Comparison of ENCODE assay signal across 18 cellular contexts in the genomic region with DNA sequence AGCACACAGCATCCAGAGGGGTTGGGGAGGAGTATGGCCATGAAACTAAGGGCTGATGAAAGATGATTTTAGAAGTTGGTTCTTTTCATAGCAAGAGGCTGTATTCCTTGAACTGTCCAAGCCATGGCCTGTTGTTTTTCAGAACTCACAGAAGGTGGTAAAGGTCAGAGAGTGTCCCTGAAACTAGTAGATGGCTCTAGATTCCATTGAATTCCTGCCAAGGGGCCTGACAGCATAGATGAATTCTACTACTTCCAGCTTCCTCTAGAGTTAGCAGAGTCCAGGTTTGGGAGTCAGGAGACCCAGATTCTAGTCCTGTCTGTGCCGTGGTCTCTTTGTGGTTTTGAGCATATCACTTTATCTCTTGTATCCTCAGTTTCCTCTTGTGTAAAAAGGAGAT.
DNase-seq lines count a peak whose midpoint lies in the region; ATAC-seq and TF ChIP-seq lines count a peak whose summit lies in the region.
"Had no signal": no experiment of that assay in that cellular context is flagged by ENCODE, and none has a peak within 500 bp of the region (broad histone marks: within the 10 kb centered on the region; RNA-seq: fewer than 3 reads in every experiment).

No MANE protein-coding gene starts in this region.

- H3K27me3 ChIP-seq in GM23248 (replicated peaks; ENCODE audit: insufficient read depth): no peaks in the 10 kb centered on the region
- H3K27me3 ChIP-seq: BLaER1 had no signal

- H3K27me3 Mint-ChIP-seq in osteocyte (ENCODE audit: unreplicated experiment) (no peaks in the 10 kb centered on the region), natural killer cell (ENCODE audit: low read depth in 2 of 2) (no peaks in the 10 kb centered on the region)
- H3K27me3 Mint-ChIP-seq: CD4-positive, CD25-positive, alpha-beta regulatory T cell had no signal

- H3K36me3 Mint-ChIP-seq in osteocyte (ENCODE audit: unreplicated experiment) (no peaks in the 10 kb centered on the region), natural killer cell (peaks cover 10% of the 10 kb centered on the region)
- H3K36me3 Mint-ChIP-seq: CD4-positive, CD25-positive, alpha-beta regulatory T cell; CD8-positive, alpha-beta T cell had no signal

- H3K4me3 ChIP-seq in GM23248 (no peak overlapping the region), OCI-LY7 (ENCODE audit: low read depth, low read length, poor library complexity, severe bottlenecking) (no peak overlapping the region), fibroblast of villous mesenchyme (ENCODE audit: low read depth, low read length) (no peak overlapping the region)
- H3K4me3 ChIP-seq: BLaER1 had no signal

- TF ChIP-seq CTCF in OCI-LY7 (conservative IDR thresholded peaks at IDR 0.05; ENCODE audit: low read length) (no peak), fibroblast of villous mesenchyme (IDR thresholded peaks at IDR 0.05; ENCODE audit: insufficient read depth, low read depth, low read length) (no peak), osteocyte (IDR thresholded peaks at IDR 0.05) (no peak), natural killer cell (IDR thresholded peaks at IDR 0.05) (no peak)

- H3K4me1 ChIP-seq in GM23248 (ENCODE audit: insufficient read depth): no peaks in the 10 kb centered on the region
- peaks cover 52% of the 10 kb centered on the region for H3K4me1 ChIP-seq in OCI-LY7 (ENCODE audit: insufficient read depth, low read length, poor library complexity, severe bottlenecking)
- H3K4me1 ChIP-seq: Caco-2 had no signal

- no peak overlapping the region for H3K9ac ChIP-seq in GM23248
- H3K9ac ChIP-seq: BLaER1 had no signal

- H3K9me2 ChIP-seq in GM23248 (ENCODE audit: insufficient read depth): no peaks in the 10 kb centered on the region
- no peaks in the 10 kb centered on the region for H3K9me2 ChIP-seq in OCI-LY7 (ENCODE audit: insufficient read depth, low read length)

- H3K4me3 Mint-ChIP-seq in osteocyte (ENCODE audit: unreplicated experiment) (no peak overlapping the region), natural killer cell (no peak overlapping the region)
- H3K4me3 Mint-ChIP-seq: B cell; CD8-positive, alpha-beta T cell; H9 had no signal

- no peaks in the 10 kb centered on the region for H3K79me2 ChIP-seq in GM23248 (ENCODE audit: insufficient read depth)
- no peaks in the 10 kb centered on the region for H3K79me2 ChIP-seq in OCI-LY7 (ENCODE audit: insufficient read depth, low read depth, low read length)

- CTCF ChIA-PET in OCI-LY7 (lab: Charles Lee; ENCODE audit: unreplicated experiment): interaction anchor here (1.0 kb wide), 1 partner anchor 9 kb away, joined by 5 read pairs; no protein-coding TSS in a partner anchor

- H3K27ac ChIP-seq in GM23248 (no peak overlapping the region), OCI-LY7 (ENCODE audit: low read depth, low read length, poor library complexity, severe bottlenecking) (no peak overlapping the region)
- H3K27ac ChIP-seq: 22Rv1, BLaER1, C4-2B had no signal

- no peak for TF ChIP-seq POLR2A in erythroblast (IDR thresholded peaks at IDR 0.05; ENCODE audit: low read length)

- H3K9me3 ChIP-seq in GM23248 (ENCODE audit: low read depth): no peaks in the 10 kb centered on the region
- peaks cover 11% of the 10 kb centered on the region; the same call in 1 of the 2 replicates for H3K9me3 ChIP-seq in OCI-LY7 (ENCODE audit: low read length)
- H3K9me3 ChIP-seq: Caco-2 had no signal

- 88 to 91% methylated on average over 1 of the region's 1 CpG for WGBS in GM23248 (ENCODE audit: low coverage in 1 of 2, low lambda C conversion rate in 2 of 2, missing lambda C conversion rate in 2 of 2), 2 experiments

- H3K4me2 ChIP-seq in GM23248 (ENCODE audit: unreplicated experiment) (no peak overlapping the region), OCI-LY7 (ENCODE audit: low read length) (no peak overlapping the region)
- H3K4me2 ChIP-seq: BLaER1 had no signal

- POLR2A ChIA-PET in OCI-LY7 (lab: Charles Lee): no interaction called here

- no peak for ATAC-seq in natural killer cell
- ATAC-seq: CD8-positive, alpha-beta T cell; HCT116 had no signal

- peak overlapping the region; percentile 25 for H3K27ac Mint-ChIP-seq in osteocyte (ENCODE audit: unreplicated experiment)
- no peak overlapping the region for H3K27ac Mint-ChIP-seq in natural killer cell
- H3K27ac Mint-ChIP-seq: B cell; CD4-positive, CD25-positive, alpha-beta regulatory T cell; CD8-positive, alpha-beta T cell; H9 had no signal

- H3K4me1 Mint-ChIP-seq in osteocyte (ENCODE audit: unreplicated experiment): peaks cover 10% of the 10 kb centered on the region
- no peaks in the 10 kb centered on the region for H3K4me1 Mint-ChIP-seq in natural killer cell
- H3K4me1 Mint-ChIP-seq: B cell, H9 had no signal

- intact Hi-C loops in OCI-LY7 (cut with micrococcal nuclease; ENCODE audit: unreplicated experiment) (no loop called here), natural killer cell (cut with micrococcal nuclease) (no loop called here)

- in situ Hi-C loops in GM23248 (cut with MboI): no loop called here

- no peaks in the 10 kb centered on the region for H3F3A ChIP-seq in GM23248 (ENCODE audit: insufficient read depth)

- DNase-seq in GM23248 (no peak), OCI-LY7 (ENCODE audit: low spot score) (no peak), fibroblast of villous mesenchyme (ENCODE audit: low read depth) (peak; percentile 33), osteocyte (ENCODE audit: extremely low spot score, unreplicated experiment) (no peak), natural killer cell (no peak), NCI-H748 treated with DMSO at 0.1 percent for 48 hours (lab: John Stamatoyannopoulos, UW) (no peak), erythroblast (lab: John Stamatoyannopoulos, UW) (no peak)
- DNase-seq: Caco-2; CD4-positive, CD25-positive, alpha-beta regulatory T cell; CD8-positive, alpha-beta T cell; DMS153; DND-41; H9 had no signal

- no peaks in the 10 kb centered on the region for H3K36me3 ChIP-seq in GM23248 (ENCODE audit: low read depth)
- H3K36me3 ChIP-seq in OCI-LY7 (ENCODE audit: insufficient read depth, low read length): peaks cover 9% of the 10 kb centered on the region
- H3K36me3 ChIP-seq: BLaER1 had no signal

- H4K20me1 ChIP-seq in GM23248 (ENCODE audit: insufficient read depth) (no peaks in the 10 kb centered on the region), OCI-LY7 (ENCODE audit: insufficient read depth, low read length) (no peaks in the 10 kb centered on the region)
- H4K20me1 ChIP-seq: BLaER1 had no signal

- H3K9me3 Mint-ChIP-seq in osteocyte (ENCODE audit: unreplicated experiment) (peaks cover 7% of the 10 kb centered on the region), natural killer cell (peaks cover 0 to 5% of the 10 kb centered on the region in 2 donors)
- H3K9me3 Mint-ChIP-seq: CD8-positive, alpha-beta T cell; H9 had no signal

- peak overlapping the region; percentile 18; the same call in 1 of the 2 replicates for H2AFZ ChIP-seq in GM23248
- H2AFZ ChIP-seq in OCI-LY7 (ENCODE audit: low read length): peak overlapping the region; percentile 52; the same call in 1 of the 2 replicates

- no TSS peak for BruUV-seq in OCI-LY7 (replicated peaks; lab: Mats Ljungman, UMichigan)
